Comparison of ENCODE assay signal across 13 cellular contexts in genomic region chr20:10985536-10985935, GRCh38.
DNase-seq lines count a peak whose midpoint lies in the region; ATAC-seq, FAIRE-seq and TF ChIP-seq lines count a peak whose summit lies in the region.
"Had no signal": no experiment of that assay in that cellular context is flagged by ENCODE, and none has a peak within 500 bp of the region (broad histone marks: within the 10 kb centered on the region; RNA-seq: fewer than 3 reads in every experiment).

No MANE protein-coding gene starts in this region.

- no peaks in the 10 kb centered on the region for H3K27me3 ChIP-seq in PC-3 (ENCODE audit: low read length)
- H3K27me3 ChIP-seq in endothelial cell of umbilical vein (ENCODE audit: control insufficient read depth in 2 of 2, insufficient read depth in 2 of 2, low read length in 2 of 2): no peaks in the 10 kb centered on the region

- H3K4me1 ChIP-seq in PC-3 (ENCODE audit: insufficient read depth, low read length) (peaks cover 12% of the 10 kb centered on the region; the same call in 1 of the 2 replicates), endothelial cell of umbilical vein (ENCODE audit: control insufficient read depth, extremely low read depth, insufficient read depth, low read length) (no peaks in the 10 kb centered on the region), mucosa of descending colon (ENCODE audit: low read depth) (peaks cover 3% of the 10 kb centered on the region)

- TF ChIP-seq CTCF in PC-3 (conservative IDR thresholded peaks at IDR 0.05; ENCODE audit: low read depth, low read length) (no peak), endothelial cell of umbilical vein (IDR thresholded peaks at IDR 0.05; ENCODE audit: extremely low read depth in 1 of 2, insufficient read depth in 1 of 2, low read depth in 1 of 2, low read length in 2 of 2) (no peak), mucosa of descending colon (IDR thresholded peaks at IDR 0.05) (no peak)

- intact Hi-C loops in PC-3 (cut with micrococcal nuclease): no loop called here
- intact Hi-C loops in endothelial cell of umbilical vein (cut with micrococcal nuclease): no loop called here
- intact Hi-C loops in mucosa of descending colon (cut with DNase I, micrococcal nuclease): no loop called here

- 0 out of 2 replicates have a peak, but pooled peaks have one; percentile 30 for ATAC-seq in PC-3
- ATAC-seq in mucosa of descending colon: peak; percentile 30
- no peak for ATAC-seq in GM21528 (IDR thresholded peaks at IDR 0.05; ENCODE audit: low FRiP score, unreplicated experiment)

- FAIRE-seq in endothelial cell of umbilical vein (lab: Jason Lieb, UNC): no peak

- H3K9me3 ChIP-seq in PC-3 (ENCODE audit: low read length): no peaks in the 10 kb centered on the region
- no peaks in the 10 kb centered on the region for H3K9me3 ChIP-seq in endothelial cell of umbilical vein (replicated peaks; ENCODE audit: control insufficient read depth, insufficient read depth, low read length)
- no peaks in the 10 kb centered on the region for H3K9me3 ChIP-seq in mucosa of descending colon

- no peaks in the 10 kb centered on the region for H4K20me1 ChIP-seq in PC-3 (ENCODE audit: low read length)
- no peaks in the 10 kb centered on the region for H4K20me1 ChIP-seq in endothelial cell of umbilical vein (replicated peaks; ENCODE audit: control insufficient read depth, extremely low read depth, insufficient read depth, low read length)

- POLR2A ChIA-PET in PC-3 (lab: Charles Lee; ENCODE audit: unreplicated experiment) (no interaction called here), endothelial cell of umbilical vein (lab: Charles Lee) (no interaction called here)

- H3K9me1 ChIP-seq in endothelial cell of umbilical vein (replicated peaks; ENCODE audit: control insufficient read depth, extremely low read depth, insufficient read depth, low read length): no peaks in the 10 kb centered on the region

- peak overlapping the region; percentile 11; the same call in 1 of the 2 replicates for H2AFZ ChIP-seq in PC-3 (ENCODE audit: low read length)
- H2AFZ ChIP-seq in endothelial cell of umbilical vein (ENCODE audit: low read depth, low read length): no peak overlapping the region

- no peaks in the 10 kb centered on the region for H3K9me2 ChIP-seq in PC-3 (replicated peaks; ENCODE audit: low read length)

- H3F3A ChIP-seq in PC-3 (ENCODE audit: low read length, unreplicated experiment): no peaks in the 10 kb centered on the region

- H3K36me3 ChIP-seq in PC-3 (ENCODE audit: low read depth, low read length): no peaks in the 10 kb centered on the region
- no peaks in the 10 kb centered on the region for H3K36me3 ChIP-seq in endothelial cell of umbilical vein (ENCODE audit: control insufficient read depth in 2 of 2, extremely low read depth in 1 of 2, insufficient read depth in 2 of 2, low read length in 2 of 2)
- no peaks in the 10 kb centered on the region for H3K36me3 ChIP-seq in mucosa of descending colon (ENCODE audit: low read depth)

- CTCF ChIA-PET in PC-3 (lab: Charles Lee) (no interaction called here), endothelial cell of umbilical vein (lab: Charles Lee) (interaction anchor here (0.6 kb wide), 1 partner anchor 15 kb away, joined by 3 read pairs; no protein-coding TSS in a partner anchor)

- H3K4me3 ChIP-seq in PC-3 (ENCODE audit: low read length) (no peak overlapping the region), endothelial cell of umbilical vein (replicated peaks in 1 of 3; ENCODE audit: insufficient read depth in 1 of 3, low read depth in 1 of 3, low read length in 3 of 3) (no peak overlapping the region), mucosa of descending colon (no peak overlapping the region)

- dilution Hi-C loops in endothelial cell of umbilical vein (cut with MboI; ENCODE audit: extremely low pct_ligation_motif_present, low sequenced_read_pairs): no loop called here

- H3K27ac ChIP-seq in PC-3 (ENCODE audit: low read length): no peak overlapping the region
- no peak overlapping the region for H3K27ac ChIP-seq in endothelial cell of umbilical vein (ENCODE audit: insufficient read depth, low read depth, low read length)

- H3K79me2 ChIP-seq in PC-3 (ENCODE audit: low read length) (no peaks in the 10 kb centered on the region), endothelial cell of umbilical vein (ENCODE audit: control insufficient read depth, insufficient read depth, low read length) (no peaks in the 10 kb centered on the region)

- H3K9ac ChIP-seq in PC-3 (ENCODE audit: low read length) (no peak overlapping the region), endothelial cell of umbilical vein (replicated peaks; ENCODE audit: extremely low read depth, insufficient read depth, low read length) (no peak overlapping the region)

- TF ChIP-seq POLR2A in endothelial cell of umbilical vein (IDR thresholded peaks at IDR 0.05; ENCODE audit: low read depth, low read length): no peak

- H3K4me2 ChIP-seq in PC-3 (ENCODE audit: low read length) (no peak overlapping the region), endothelial cell of umbilical vein (ENCODE audit: insufficient read depth, low read length) (no peak overlapping the region)

- BruUV-seq in PC-3 (replicated peaks; lab: Mats Ljungman, UMichigan): no TSS peak
- no TSS peak for BruUV-seq in endothelial cell of umbilical vein (replicated peaks; lab: Mats Ljungman, UMichigan)

- DNase-seq in AG08395 (ENCODE audit: low spot score) (peak; percentile 38), PC-3 (peak; percentile 16), endothelial cell of umbilical vein (ENCODE audit: low read depth, low spot score) (peak; percentile 18), mucosa of descending colon (no peak), NCI-H2171 (lab: John Stamatoyannopoulos, UW) (no peak)
- no peak for DNase-seq in stimulated activated CD4-positive, alpha-beta T cell treated with anti-CD3 and anti-CD28 coated beads, Interleukin-15, amount 100 ng/mL, for 24 hours
- no peak for DNase-seq in activated CD4-positive, alpha-beta T cell treated with anti-CD3 and anti-CD28 coated beads, Interleukin-2, amount 50 U/mL, for 48 hours
- DNase-seq: effector CD8-positive, alpha-beta T cell; NCI-H2171 treated with DMSO at 0.1 percent for 48 hours; nephron progenitor cell; OCI-M1; T-helper 9 cell had no signal

TF ChIP-seq in endothelial cell of umbilical vein, 7 proteins besides CTCF, POLR2A, EP300 and RAD21:
- TF ChIP-seq EZH2 (IDR thresholded peaks at IDR 0.05; ENCODE audit: borderline replicate concordance, low read depth, low read length, severe bottlenecking): no peak
- no peak for TF ChIP-seq GATA2 (IDR thresholded peaks at IDR 0.05; ENCODE audit: insufficient read depth, insufficient read length, low read depth, low read length)
- TF ChIP-seq MAX (IDR thresholded peaks at IDR 0.05; ENCODE audit: insufficient read depth, insufficient read length): no peak
- TF ChIP-seq JUN (IDR thresholded peaks at IDR 0.05; ENCODE audit: borderline replicate concordance, insufficient read depth, insufficient read length, low read depth): no peak
- TF ChIP-seq POLR2AphosphoS5 (IDR thresholded peaks at IDR 0.05; ENCODE audit: insufficient read depth, low read depth, low read length): no peak
- TF ChIP-seq FOS (IDR thresholded peaks at IDR 0.05; ENCODE audit: borderline replicate concordance, insufficient read depth, low read length): no peak
- TF ChIP-seq MYC (IDR thresholded peaks at IDR 0.05; ENCODE audit: low read depth, low read length): no peak

Comparison
In these comparisons a context has a peak if more than half of its experiments do, and no peak if none do; other contexts are left out.
1. DNase-seq: peak in AG08395 (single experiment), PC-3 (single experiment) and endothelial cell of umbilical vein (single experiment); none in mucosa of descending colon (0 of 3), stimulated activated CD4-positive, alpha-beta T cell treated with anti-CD3 and anti-CD28 coated beads, Interleukin-15, amount 100 ng/mL, for 24 hours (single experiment), activated CD4-positive, alpha-beta T cell treated with anti-CD3 and anti-CD28 coated beads, Interleukin-2, amount 50 U/mL, for 48 hours (0 of 2) and NCI-H2171 (single experiment).